ENCODE assay signal across 25 cellular contexts in genomic region chr17:31386542-31387075, GRCh38.
"Had no signal": no experiment of that assay in that cellular context is flagged by ENCODE, and none has a peak within 500 bp of the region (broad histone marks: within the 10 kb centered on the region; RNA-seq: fewer than 3 reads in every experiment).

No MANE protein-coding gene starts in this region.

- H3K27ac Mint-ChIP-seq: effector memory CD8-positive, alpha-beta T cell; natural killer cell treated with Interleukin-12 subunit alpha and Interleukin-12 subunit beta and Interleukin-15 and Interleukin-18, amount 100 ng/mL, for 72 hours; stimulated activated naive B cell treated with anti-CD40 and anti-IgM and Interleukin-4, amounts not matched to agents 10 μg/mL and 1 μg/mL and 100 μg/mL, for 72 hours had no signal

- H3K4me2 ChIP-seq: hepatocyte had no signal

- H3K4me3 Mint-ChIP-seq: effector memory CD8-positive, alpha-beta T cell; natural killer cell treated with Interleukin-12 subunit alpha and Interleukin-12 subunit beta and Interleukin-15 and Interleukin-18, amount 100 ng/mL, for 72 hours; stimulated activated naive B cell treated with anti-CD40 and anti-IgM and Interleukin-4, amounts not matched to agents 10 μg/mL and 1 μg/mL and 100 μg/mL, for 72 hours; stimulated activated naive CD8-positive, alpha-beta T cell treated with anti-CD3 and anti-CD28 coated beads, Interleukin-15, amount 100 ng/mL, for 72 hours had no signal

- H3K9me3 ChIP-seq: esophagus muscularis mucosa, psoas muscle, spleen, testis, tibial nerve had no signal

- H3K27me3 ChIP-seq: dorsolateral prefrontal cortex, testis had no signal

- H3K4me3 ChIP-seq: dorsolateral prefrontal cortex, esophagus muscularis mucosa, hepatocyte, lung, psoas muscle, spleen, testis, tibial nerve had no signal

- H3K9ac ChIP-seq: parathyroid adenoma had no signal

- H3K27ac ChIP-seq: epithelial cell of prostate, esophagus muscularis mucosa, foreskin keratinocyte, hepatocyte, parathyroid adenoma, psoas muscle, spleen, testis, tibial nerve had no signal

- H3K36me3 ChIP-seq: esophagus muscularis mucosa had no signal

- H3K9me3 Mint-ChIP-seq: effector memory CD8-positive, alpha-beta T cell; natural killer cell treated with Interleukin-12 subunit alpha and Interleukin-12 subunit beta and Interleukin-15 and Interleukin-18, amount 100 ng/mL, for 72 hours; stimulated activated naive B cell treated with anti-CD40 and anti-IgM and Interleukin-4, amounts not matched to agents 10 μg/mL and 1 μg/mL and 100 μg/mL, for 72 hours; stimulated activated naive CD8-positive, alpha-beta T cell treated with anti-CD3 and anti-CD28 coated beads, Interleukin-15, amount 100 ng/mL, for 72 hours had no signal

- DNase-seq: cortex of kidney; dorsolateral prefrontal cortex; effector memory CD8-positive, alpha-beta T cell; foreskin keratinocyte; left colon; left ventricle myocardium superior; mesenchymal stem cell; midbrain; psoas muscle; retina; spleen; stimulated activated CD4-positive, alpha-beta T cell treated with anti-CD3 and anti-CD28 coated beads, Interleukin-15, amount 100 ng/mL, for 24 hours; stimulated activated CD4-positive, alpha-beta T cell treated with anti-CD3 and anti-CD28 coated beads, Interleukin-1b, Interleukin-23, amount 100 ng/mL, for 48 hours; stimulated activated CD4-positive, alpha-beta T cell treated with anti-CD3 and anti-CD28 coated beads, Interleukin-4, amount 100 ng/mL, for 24 hours; stimulated activated naive B cell treated with anti-CD40 and anti-IgM and Interleukin-4, amounts not matched to agents 10 μg/mL and 1 μg/mL and 100 μg/mL, for 72 hours; stimulated activated naive CD8-positive, alpha-beta T cell treated with anti-CD3 and anti-CD28 coated beads, Interleukin-15, amount 100 ng/mL, for 72 hours; testis had no signal

- H3K36me3 Mint-ChIP-seq: natural killer cell treated with Interleukin-12 subunit alpha and Interleukin-12 subunit beta and Interleukin-15 and Interleukin-18, amount 100 ng/mL, for 72 hours had no signal

- ATAC-seq: effector memory CD8-positive, alpha-beta T cell; foreskin keratinocyte; left colon; left ventricle myocardium superior; natural killer cell treated with Interleukin-12 subunit alpha and Interleukin-12 subunit beta and Interleukin-15 and Interleukin-18, amount 100 ng/mL, for 72 hours; psoas muscle; sciatic nerve; stimulated activated naive B cell treated with anti-CD40 and anti-IgM and Interleukin-4, amounts not matched to agents 10 μg/mL and 1 μg/mL and 100 μg/mL, for 72 hours; stimulated activated naive CD8-positive, alpha-beta T cell treated with anti-CD3 and anti-CD28 coated beads, Interleukin-15, amount 100 ng/mL, for 72 hours had no signal

- H2AFZ ChIP-seq: hepatocyte, parathyroid adenoma had no signal

- H3K4me1 ChIP-seq: foreskin keratinocyte, parathyroid adenoma, psoas muscle, testis had no signal
